ENCODE assay signal across 1 cellular context in the genomic region with DNA sequence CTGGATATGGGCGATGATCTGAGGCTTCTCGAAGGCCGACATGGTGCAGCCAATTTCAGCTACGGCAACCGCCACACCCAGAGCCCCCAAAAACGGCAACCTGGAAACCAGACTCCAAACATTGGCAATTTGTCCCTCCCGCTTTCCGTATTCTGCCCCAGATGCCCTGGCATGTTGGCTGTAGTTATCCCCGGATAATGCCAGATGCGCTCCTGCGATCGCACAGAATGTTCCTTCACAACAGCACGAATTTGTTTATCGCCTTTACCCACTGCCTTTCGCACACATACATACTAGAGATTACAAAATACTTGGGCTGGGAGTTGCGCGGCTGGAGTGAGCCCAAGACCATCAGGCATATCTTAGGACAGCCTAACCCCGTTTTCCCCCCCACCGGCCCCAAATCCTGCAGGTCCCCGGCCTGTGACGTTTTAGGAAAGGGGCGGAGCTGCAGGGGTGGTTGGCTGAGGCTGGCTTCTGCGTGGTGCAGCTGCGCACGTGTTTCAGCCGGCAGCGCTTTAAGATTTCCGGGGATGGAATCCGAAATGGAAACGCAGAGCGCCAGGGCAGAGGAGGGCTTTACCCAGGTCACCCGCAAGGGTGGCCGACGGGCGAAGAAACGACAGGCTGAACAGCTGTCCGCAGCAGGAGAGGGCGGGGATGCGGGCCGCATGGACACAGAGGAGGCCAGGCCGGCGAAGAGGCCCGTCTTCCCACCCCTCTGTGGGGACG.
TF ChIP-seq lines count a peak whose summit lies in the region.

Gene PNO1, plus strand, starts transcription at position 487 of the 732 bp plus-strand sequence. Its CDS starts 47 bp downstream, at position 534.

TF ChIP-seq in WTC11, 78 proteins besides CTCF, POLR2A, EP300 and RAD21 (continued from another document and continues in another):
- TF ChIP-seq ZBTB43 (CRISPR knock-in tag; IDR thresholded peaks at IDR 0.05): no peak
- no peak for TF ChIP-seq E2F5 (CRISPR knock-in tag; IDR thresholded peaks at IDR 0.05)
- TF ChIP-seq CREB1 (CRISPR knock-in tag; IDR thresholded peaks at IDR 0.05): no peak
- TF ChIP-seq USF2 (CRISPR knock-in tag; IDR thresholded peaks at IDR 0.05): peak; percentile 78
- TF ChIP-seq SMAD4 (CRISPR knock-in tag; IDR thresholded peaks at IDR 0.05): no peak
- TF ChIP-seq ATF6 (CRISPR knock-in tag; IDR thresholded peaks at IDR 0.05): no peak
- TF ChIP-seq, protein P1, sequence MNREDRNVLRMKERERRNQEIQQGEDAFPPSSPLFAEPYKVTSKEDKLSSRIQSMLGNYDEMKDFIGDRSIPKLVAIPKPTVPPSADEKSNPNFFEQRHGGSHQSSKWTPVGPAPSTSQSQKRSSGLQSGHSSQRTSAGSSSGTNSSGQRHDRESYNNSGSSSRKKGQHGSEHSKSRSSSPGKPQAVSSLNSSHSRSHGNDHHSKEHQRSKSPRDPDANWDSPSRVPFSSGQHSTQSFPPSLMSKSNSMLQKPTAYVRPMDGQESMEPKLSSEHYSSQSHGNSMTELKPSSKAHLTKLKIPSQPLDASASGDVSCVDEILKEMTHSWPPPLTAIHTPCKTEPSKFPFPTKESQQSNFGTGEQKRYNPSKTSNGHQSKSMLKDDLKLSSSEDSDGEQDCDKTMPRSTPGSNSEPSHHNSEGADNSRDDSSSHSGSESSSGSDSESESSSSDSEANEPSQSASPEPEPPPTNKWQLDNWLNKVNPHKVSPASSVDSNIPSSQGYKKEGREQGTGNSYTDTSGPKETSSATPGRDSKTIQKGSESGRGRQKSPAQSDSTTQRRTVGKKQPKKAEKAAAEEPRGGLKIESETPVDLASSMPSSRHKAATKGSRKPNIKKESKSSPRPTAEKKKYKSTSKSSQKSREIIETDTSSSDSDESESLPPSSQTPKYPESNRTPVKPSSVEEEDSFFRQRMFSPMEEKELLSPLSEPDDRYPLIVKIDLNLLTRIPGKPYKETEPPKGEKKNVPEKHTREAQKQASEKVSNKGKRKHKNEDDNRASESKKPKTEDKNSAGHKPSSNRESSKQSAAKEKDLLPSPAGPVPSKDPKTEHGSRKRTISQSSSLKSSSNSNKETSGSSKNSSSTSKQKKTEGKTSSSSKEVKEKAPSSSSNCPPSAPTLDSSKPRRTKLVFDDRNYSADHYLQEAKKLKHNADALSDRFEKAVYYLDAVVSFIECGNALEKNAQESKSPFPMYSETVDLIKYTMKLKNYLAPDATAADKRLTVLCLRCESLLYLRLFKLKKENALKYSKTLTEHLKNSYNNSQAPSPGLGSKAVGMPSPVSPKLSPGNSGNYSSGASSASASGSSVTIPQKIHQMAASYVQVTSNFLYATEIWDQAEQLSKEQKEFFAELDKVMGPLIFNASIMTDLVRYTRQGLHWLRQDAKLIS (CRISPR knock-in tag; IDR thresholded peaks at IDR 0.05; ENCODE audit: borderline replicate concordance): no peak
- TF ChIP-seq NFATC4 (CRISPR knock-in tag; IDR thresholded peaks at IDR 0.05): no peak
- TF ChIP-seq, protein P2, sequence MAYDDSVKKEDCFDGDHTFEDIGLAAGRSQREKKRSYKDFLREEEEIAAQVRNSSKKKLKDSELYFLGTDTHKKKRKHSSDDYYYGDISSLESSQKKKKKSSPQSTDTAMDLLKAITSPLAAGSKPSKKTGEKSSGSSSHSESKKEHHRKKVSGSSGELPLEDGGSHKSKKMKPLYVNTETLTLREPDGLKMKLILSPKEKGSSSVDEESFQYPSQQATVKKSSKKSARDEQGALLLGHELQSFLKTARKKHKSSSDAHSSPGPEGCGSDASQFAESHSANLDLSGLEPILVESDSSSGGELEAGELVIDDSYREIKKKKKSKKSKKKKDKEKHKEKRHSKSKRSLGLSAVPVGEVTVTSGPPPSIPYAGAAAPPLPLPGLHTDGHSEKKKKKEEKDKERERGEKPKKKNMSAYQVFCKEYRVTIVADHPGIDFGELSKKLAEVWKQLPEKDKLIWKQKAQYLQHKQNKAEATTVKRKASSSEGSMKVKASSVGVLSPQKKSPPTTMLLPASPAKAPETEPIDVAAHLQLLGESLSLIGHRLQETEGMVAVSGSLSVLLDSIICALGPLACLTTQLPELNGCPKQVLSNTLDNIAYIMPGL (CRISPR knock-in tag; IDR thresholded peaks at IDR 0.05): no peak; the same call in 1 of the 2 replicates
- no peak for TF ChIP-seq ZMAT4 (CRISPR knock-in tag; IDR thresholded peaks at IDR 0.05)
- TF ChIP-seq, protein P3, sequence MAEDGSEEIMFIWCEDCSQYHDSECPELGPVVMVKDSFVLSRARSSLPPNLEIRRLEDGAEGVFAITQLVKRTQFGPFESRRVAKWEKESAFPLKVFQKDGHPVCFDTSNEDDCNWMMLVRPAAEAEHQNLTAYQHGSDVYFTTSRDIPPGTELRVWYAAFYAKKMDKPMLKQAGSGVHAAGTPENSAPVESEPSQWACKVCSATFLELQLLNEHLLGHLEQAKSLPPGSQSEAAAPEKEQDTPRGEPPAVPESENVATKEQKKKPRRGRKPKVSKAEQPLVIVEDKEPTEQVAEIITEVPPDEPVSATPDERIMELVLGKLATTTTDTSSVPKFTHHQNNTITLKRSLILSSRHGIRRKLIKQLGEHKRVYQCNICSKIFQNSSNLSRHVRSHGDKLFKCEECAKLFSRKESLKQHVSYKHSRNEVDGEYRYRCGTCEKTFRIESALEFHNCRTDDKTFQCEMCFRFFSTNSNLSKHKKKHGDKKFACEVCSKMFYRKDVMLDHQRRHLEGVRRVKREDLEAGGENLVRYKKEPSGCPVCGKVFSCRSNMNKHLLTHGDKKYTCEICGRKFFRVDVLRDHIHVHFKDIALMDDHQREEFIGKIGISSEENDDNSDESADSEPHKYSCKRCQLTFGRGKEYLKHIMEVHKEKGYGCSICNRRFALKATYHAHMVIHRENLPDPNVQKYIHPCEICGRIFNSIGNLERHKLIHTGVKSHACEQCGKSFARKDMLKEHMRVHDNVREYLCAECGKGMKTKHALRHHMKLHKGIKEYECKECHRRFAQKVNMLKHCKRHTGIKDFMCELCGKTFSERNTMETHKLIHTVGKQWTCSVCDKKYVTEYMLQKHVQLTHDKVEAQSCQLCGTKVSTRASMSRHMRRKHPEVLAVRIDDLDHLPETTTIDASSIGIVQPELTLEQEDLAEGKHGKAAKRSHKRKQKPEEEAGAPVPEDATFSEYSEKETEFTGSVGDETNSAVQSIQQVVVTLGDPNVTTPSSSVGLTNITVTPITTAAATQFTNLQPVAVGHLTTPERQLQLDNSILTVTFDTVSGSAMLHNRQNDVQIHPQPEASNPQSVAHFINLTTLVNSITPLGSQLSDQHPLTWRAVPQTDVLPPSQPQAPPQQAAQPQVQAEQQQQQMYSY (CRISPR knock-in tag; IDR thresholded peaks at IDR 0.05): no peak
- TF ChIP-seq TP53 (CRISPR knock-in tag; IDR thresholded peaks at IDR 0.05): no peak
- no peak; the same call in 1 of the 2 replicates for TF ChIP-seq ESRRA (CRISPR knock-in tag; IDR thresholded peaks at IDR 0.05; ENCODE audit: borderline replicate concordance)
- TF ChIP-seq, protein P4, sequence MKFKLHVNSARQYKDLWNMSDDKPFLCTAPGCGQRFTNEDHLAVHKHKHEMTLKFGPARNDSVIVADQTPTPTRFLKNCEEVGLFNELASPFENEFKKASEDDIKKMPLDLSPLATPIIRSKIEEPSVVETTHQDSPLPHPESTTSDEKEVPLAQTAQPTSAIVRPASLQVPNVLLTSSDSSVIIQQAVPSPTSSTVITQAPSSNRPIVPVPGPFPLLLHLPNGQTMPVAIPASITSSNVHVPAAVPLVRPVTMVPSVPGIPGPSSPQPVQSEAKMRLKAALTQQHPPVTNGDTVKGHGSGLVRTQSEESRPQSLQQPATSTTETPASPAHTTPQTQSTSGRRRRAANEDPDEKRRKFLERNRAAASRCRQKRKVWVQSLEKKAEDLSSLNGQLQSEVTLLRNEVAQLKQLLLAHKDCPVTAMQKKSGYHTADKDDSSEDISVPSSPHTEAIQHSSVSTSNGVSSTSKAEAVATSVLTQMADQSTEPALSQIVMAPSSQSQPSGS (CRISPR knock-in tag; IDR thresholded peaks at IDR 0.05; ENCODE audit: borderline replicate concordance, low read depth): no peak
- no peak for TF ChIP-seq IRF1 (CRISPR knock-in tag; IDR thresholded peaks at IDR 0.05)
- no peak for TF ChIP-seq GTF2I (CRISPR knock-in tag; conservative IDR thresholded peaks at IDR 0.05)
- TF ChIP-seq, protein P5, sequence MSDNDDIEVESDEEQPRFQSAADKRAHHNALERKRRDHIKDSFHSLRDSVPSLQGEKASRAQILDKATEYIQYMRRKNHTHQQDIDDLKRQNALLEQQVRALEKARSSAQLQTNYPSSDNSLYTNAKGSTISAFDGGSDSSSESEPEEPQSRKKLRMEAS (CRISPR knock-in tag; IDR thresholded peaks at IDR 0.05): peak; percentile 95
- TF ChIP-seq GRHL2 (CRISPR knock-in tag; IDR thresholded peaks at IDR 0.05; ENCODE audit: insufficient replicate concordance, severe bottlenecking): no peak
- TF ChIP-seq HMGA2 (CRISPR knock-in tag; IDR thresholded peaks at IDR 0.05): no peak
- no peak; the same call in 1 of the 2 replicates for TF ChIP-seq NFYB (CRISPR knock-in tag; conservative IDR thresholded peaks at IDR 0.05; ENCODE audit: low read depth)
- no peak for TF ChIP-seq ZSCAN18 (CRISPR knock-in tag; IDR thresholded peaks at IDR 0.05)
- TF ChIP-seq ZNF121 (CRISPR knock-in tag; IDR thresholded peaks at IDR 0.05): no peak
- no peak for TF ChIP-seq ZNF317 (CRISPR knock-in tag; IDR thresholded peaks at IDR 0.05; ENCODE audit: borderline replicate concordance, low read depth)
- TF ChIP-seq, protein P6, sequence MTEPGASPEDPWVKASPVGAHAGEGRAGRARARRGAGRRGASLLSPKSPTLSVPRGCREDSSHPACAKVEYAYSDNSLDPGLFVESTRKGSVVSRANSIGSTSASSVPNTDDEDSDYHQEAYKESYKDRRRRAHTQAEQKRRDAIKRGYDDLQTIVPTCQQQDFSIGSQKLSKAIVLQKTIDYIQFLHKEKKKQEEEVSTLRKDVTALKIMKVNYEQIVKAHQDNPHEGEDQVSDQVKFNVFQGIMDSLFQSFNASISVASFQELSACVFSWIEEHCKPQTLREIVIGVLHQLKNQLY (CRISPR knock-in tag; IDR thresholded peaks at IDR 0.05): no peak
- TF ChIP-seq, protein P7, sequence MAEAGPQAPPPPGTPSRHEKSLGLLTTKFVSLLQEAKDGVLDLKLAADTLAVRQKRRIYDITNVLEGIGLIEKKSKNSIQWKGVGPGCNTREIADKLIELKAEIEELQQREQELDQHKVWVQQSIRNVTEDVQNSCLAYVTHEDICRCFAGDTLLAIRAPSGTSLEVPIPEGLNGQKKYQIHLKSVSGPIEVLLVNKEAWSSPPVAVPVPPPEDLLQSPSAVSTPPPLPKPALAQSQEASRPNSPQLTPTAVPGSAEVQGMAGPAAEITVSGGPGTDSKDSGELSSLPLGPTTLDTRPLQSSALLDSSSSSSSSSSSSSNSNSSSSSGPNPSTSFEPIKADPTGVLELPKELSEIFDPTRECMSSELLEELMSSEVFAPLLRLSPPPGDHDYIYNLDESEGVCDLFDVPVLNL (CRISPR knock-in tag; IDR thresholded peaks at IDR 0.05; ENCODE audit: borderline replicate concordance, low read depth): no peak
- TF ChIP-seq RELA (CRISPR knock-in tag; IDR thresholded peaks at IDR 0.05; ENCODE audit: borderline replicate concordance): no peak
